8 cellular contexts compared by ENCODE assay signal in the genomic region with DNA sequence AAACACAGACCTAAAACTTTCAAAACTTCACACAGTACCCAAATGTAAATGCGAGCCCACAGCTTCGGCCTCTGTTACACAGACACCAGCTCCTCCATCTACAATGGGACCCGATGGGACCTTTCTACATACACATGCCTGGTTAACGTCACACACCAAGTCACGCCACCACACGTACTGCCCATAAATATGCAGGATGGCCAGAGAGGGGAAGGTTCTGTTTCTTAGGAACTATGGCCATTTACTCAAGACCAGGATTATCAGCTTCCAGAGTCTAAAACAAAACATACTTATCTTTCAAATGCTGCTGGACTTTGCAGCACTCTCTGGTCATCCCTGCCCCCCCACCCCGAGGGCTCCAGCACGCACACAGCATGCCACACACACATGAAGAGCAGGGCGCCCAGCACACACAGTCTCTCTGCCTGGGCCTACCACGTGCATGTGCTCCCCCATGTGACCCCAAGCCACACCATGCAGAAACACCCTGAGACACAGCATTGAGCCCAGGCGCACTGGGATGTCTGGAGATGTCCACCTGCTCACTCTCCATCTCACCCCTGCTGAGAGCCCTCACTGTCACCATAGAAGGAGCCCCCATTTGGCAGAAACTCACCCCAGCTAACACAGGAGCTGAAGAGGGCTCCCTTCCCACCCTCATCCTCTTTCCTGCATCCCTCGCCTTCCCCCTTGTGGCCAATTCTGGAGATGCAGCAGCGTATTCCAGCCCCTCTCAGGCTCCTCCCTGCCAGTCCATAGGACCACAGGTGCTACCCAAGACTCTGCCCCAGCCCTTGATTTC.
DNase-seq lines count a peak whose midpoint lies in the region; ATAC-seq and TF ChIP-seq lines count a peak whose summit lies in the region.

No MANE protein-coding gene starts in this region.

- peak; percentile 86 for TF ChIP-seq CTCF in upper lobe of right lung (IDR thresholded peaks at IDR 0.05)

- H3K9me3 ChIP-seq in SJSA1 (replicated peaks) (no peaks in the 10 kb centered on the region), upper lobe of right lung (no peaks in the 10 kb centered on the region)

- peak; percentile 78 for ATAC-seq in upper lobe of right lung
- no peak for ATAC-seq in GM21526 (IDR thresholded peaks at IDR 0.05; ENCODE audit: low FRiP score, unreplicated experiment)

- H3K27me3 ChIP-seq in SJSA1 (replicated peaks) (peaks cover 10% of the 10 kb centered on the region), upper lobe of right lung (no peaks in the 10 kb centered on the region)

- H3K27ac ChIP-seq in SJSA1 (no peak overlapping the region), upper lobe of right lung (no peak overlapping the region)

- intact Hi-C loops in posterior cingulate gyrus (cut with DNase I): loop anchor here (1.0 to 5.0 kb wide), 4 partner anchors 35 to 204 kb away; no protein-coding TSS in a partner anchor
- intact Hi-C loops in upper lobe of right lung (cut with DNase I): no loop called here

- DNase-seq in DMS79 (lab: John Stamatoyannopoulos, UW) (peak; percentile 58), LoVo (ENCODE audit: low spot score) (peak; percentile 59), SJSA1 (ENCODE audit: low read depth in 1 of 2, low spot score in 2 of 2) (peak; percentile 87 to 92), glomerular visceral epithelial cell (ENCODE audit: extremely low spot score) (peak; percentile 73), posterior cingulate gyrus (peak; percentile 66 to 97 (median 90)), upper lobe of right lung (peak; percentile 81)
- DNase-seq in activated naive CD4-positive, alpha-beta T cell (lab: John Stamatoyannopoulos, UW): peak; percentile 34 to 64 (median 59)

- H3K4me1 ChIP-seq in SJSA1 (replicated peaks): no peaks in the 10 kb centered on the region
- peaks cover 12% of the 10 kb centered on the region for H3K4me1 ChIP-seq in upper lobe of right lung

- H3K36me3 ChIP-seq in SJSA1 (no peaks in the 10 kb centered on the region), upper lobe of right lung (no peaks in the 10 kb centered on the region)

- H3K4me3 ChIP-seq in SJSA1 (no peak overlapping the region), upper lobe of right lung (no peak overlapping the region)
